15 cellular contexts compared by ENCODE assay signal in genomic region chr1:18160290-18160942, GRCh38. TPM values are rescaled to one million over a fixed set of nuclear protein-coding genes. Genes with fewer than 3 reads are reported as not detected.
A peak's percentile ranks its signal among the peaks of the same experiment; 100 is the strongest.
DNase-seq lines count a peak whose midpoint lies in the region; ATAC-seq, FAIRE-seq and TF ChIP-seq lines count a peak whose summit lies in the region.
"Had no signal": no experiment of that assay in that cellular context is flagged by ENCODE, and none has a peak within 500 bp of the region (broad histone marks: within the 10 kb centered on the region; RNA-seq: fewer than 3 reads in every experiment).

No MANE protein-coding gene starts in this region.

- 71% methylated on average over 10 of the region's 13 CpGs for WGBS in A549 (ENCODE audit: missing lambda C conversion rate)
- 89% methylated on average over 13 of the region's 13 CpGs for WGBS in hepatocyte (ENCODE audit: low lambda C conversion rate, missing lambda C conversion rate)

- no peaks in the 10 kb centered on the region for H3K9me3 ChIP-seq in A549
- no peaks in the 10 kb centered on the region for H3K9me3 ChIP-seq in parathyroid adenoma (ENCODE audit: control insufficient read depth, low read length)
- no peaks in the 10 kb centered on the region for H3K9me3 ChIP-seq in hepatocyte (ENCODE audit: low read depth)
- H3K9me3 ChIP-seq: HAP-1, suprapubic skin had no signal

- no peak for TF ChIP-seq RAD21 in A549 (conservative IDR thresholded peaks at IDR 0.05 in 1 of 2, IDR thresholded peaks at IDR 0.05 in 1 of 2)

- H3K27me3 ChIP-seq in parathyroid adenoma (ENCODE audit: control insufficient read depth, insufficient read depth, low read length) = no peaks in the 10 kb centered on the region
- peaks cover 11% of the 10 kb centered on the region for H3K27me3 ChIP-seq in hepatocyte

- H3K27ac ChIP-seq in A549 (no peak overlapping the region), parathyroid adenoma (peak overlapping the region; percentile 6), hepatocyte (no peak overlapping the region)

- no peaks in the 10 kb centered on the region for H3K36me3 Mint-ChIP-seq in stimulated activated naive B cell treated with anti-CD40 and anti-IgM and Interleukin-4, amounts not matched to agents 10 μg/mL and 1 μg/mL and 100 μg/mL, for 72 hours
- H3K36me3 Mint-ChIP-seq: activated naive CD8-positive, alpha-beta T cell; natural killer cell had no signal

- H2AFZ ChIP-seq in parathyroid adenoma = no peak overlapping the region
- H2AFZ ChIP-seq in hepatocyte = no peak overlapping the region

- H3K36me3 ChIP-seq in parathyroid adenoma (ENCODE audit: control insufficient read depth, insufficient read depth, low read length) = no peaks in the 10 kb centered on the region
- no peaks in the 10 kb centered on the region for H3K36me3 ChIP-seq in hepatocyte (replicated peaks; ENCODE audit: insufficient read depth, low read depth)
- H3K36me3 ChIP-seq: HAP-1, suprapubic skin had no signal

- H3K4me3 ChIP-seq in A549 (no peak overlapping the region), parathyroid adenoma (ENCODE audit: low read depth, low read length) (no peak overlapping the region), hepatocyte (no peak overlapping the region)
- H3K4me3 ChIP-seq: HAP-1, suprapubic skin had no signal

- POLR2A ChIA-PET in A549 (lab: Yijun Ruan, JAX) = no interaction called here

- no peak for TF ChIP-seq CTCF in A549 (IDR thresholded peaks at IDR 0.05)
- TF ChIP-seq CTCF in parathyroid adenoma (IDR thresholded peaks at IDR 0.05) = no peak
- TF ChIP-seq CTCF in hepatocyte (IDR thresholded peaks at IDR 0.05; ENCODE audit: poor library complexity) = no peak

- H3K4me2 ChIP-seq in A549 (no peak overlapping the region), parathyroid adenoma (ENCODE audit: low read length) (peak overlapping the region; percentile 25), hepatocyte (no peak overlapping the region)

- no peak for FAIRE-seq in A549 (lab: Jason Lieb, UNC)

- no peaks in the 10 kb centered on the region for H3K9me2 ChIP-seq in hepatocyte (replicated peaks; ENCODE audit: insufficient read depth)

- intact Hi-C loops in left ventricle myocardium superior (cut with micrococcal nuclease) = no loop called here

- TF ChIP-seq POLR2A in A549 (IDR thresholded peaks at IDR 0.05; ENCODE audit: low read length) = no peak

- H3K27me3 Mint-ChIP-seq in stimulated activated naive B cell treated with anti-CD40 and anti-IgM and Interleukin-4, amounts not matched to agents 10 μg/mL and 1 μg/mL and 100 μg/mL, for 72 hours = peaks cover 11 to 25% of the 10 kb centered on the region in 2 donors

- H4K20me1 ChIP-seq in hepatocyte (ENCODE audit: insufficient read depth, poor library complexity, severe bottlenecking) = no peaks in the 10 kb centered on the region

- no peak overlapping the region for H3K4me3 Mint-ChIP-seq in stimulated activated naive B cell treated with anti-CD40 and anti-IgM and Interleukin-4, amounts not matched to agents 10 μg/mL and 1 μg/mL and 100 μg/mL, for 72 hours
- H3K4me3 Mint-ChIP-seq: activated B cell treated with CpG ODN at 0.5 μM for 24 hours; activated naive CD8-positive, alpha-beta T cell; natural killer cell had no signal

- ATAC-seq in A549 (no peak), left ventricle myocardium superior (peak; percentile 88), esophagus mucosa (no peak)
- no peak for ATAC-seq in stimulated activated naive B cell treated with anti-CD40 and anti-IgM and Interleukin-4, amounts not matched to agents 10 μg/mL and 1 μg/mL and 100 μg/mL, for 72 hours (replicated peaks)

- H3K9ac ChIP-seq in parathyroid adenoma = no peak overlapping the region

- H3K4me1 Mint-ChIP-seq in stimulated activated naive B cell treated with anti-CD40 and anti-IgM and Interleukin-4, amounts not matched to agents 10 μg/mL and 1 μg/mL and 100 μg/mL, for 72 hours = peaks cover 0 to 7% of the 10 kb centered on the region in 2 donors
- H3K4me1 Mint-ChIP-seq: activated B cell treated with CpG ODN at 0.5 μM for 24 hours, natural killer cell had no signal

- H3K9me3 Mint-ChIP-seq in stimulated activated naive B cell treated with anti-CD40 and anti-IgM and Interleukin-4, amounts not matched to agents 10 μg/mL and 1 μg/mL and 100 μg/mL, for 72 hours = peaks cover 2 to 4% of the 10 kb centered on the region in 2 donors
- H3K9me3 Mint-ChIP-seq: activated B cell treated with CpG ODN at 0.5 μM for 24 hours, natural killer cell had no signal

- H3K4me1 ChIP-seq in A549 (no peaks in the 10 kb centered on the region), parathyroid adenoma (peaks cover 3% of the 10 kb centered on the region), hepatocyte (ENCODE audit: insufficient read depth) (no peaks in the 10 kb centered on the region)
- H3K4me1 ChIP-seq: HAP-1 had no signal

- TF ChIP-seq EP300 in A549 (IDR thresholded peaks at IDR 0.05) = no peak

- H3K27ac Mint-ChIP-seq in stimulated activated naive B cell treated with anti-CD40 and anti-IgM and Interleukin-4, amounts not matched to agents 10 μg/mL and 1 μg/mL and 100 μg/mL, for 72 hours = no peak overlapping the region
- H3K27ac Mint-ChIP-seq: activated B cell treated with CpG ODN at 0.5 μM for 24 hours; activated naive CD8-positive, alpha-beta T cell; natural killer cell had no signal

- no peaks in the 10 kb centered on the region for H3K79me2 ChIP-seq in parathyroid adenoma
- no peaks in the 10 kb centered on the region for H3K79me2 ChIP-seq in hepatocyte

- CTCF ChIA-PET in A549 (lab: Yijun Ruan, JAX) = no interaction called here

- DNase-seq in A549 (ENCODE audit: low read depth in 1 of 2, low spot score in 1 of 2) (no peak), amygdala (lab: John Stamatoyannopoulos, UW) (peak in 33 of 56 donors; percentile 4 to 71 (median 25)), left ventricle myocardium superior (peak; percentile 53), hepatocyte (ENCODE audit: low spot score) (no peak)
- DNase-seq in stimulated activated naive B cell treated with anti-CD40 and anti-IgM and Interleukin-4, amounts not matched to agents 10 μg/mL and 1 μg/mL and 100 μg/mL, for 72 hours = no peak
- DNase-seq in activated CD4-positive, alpha-beta T cell treated with anti-CD3 and anti-CD28 coated beads, Interleukin-2, amount 50 U/mL, for 48 hours = no peak
- DNase-seq: activated B cell treated with CpG ODN at 0.5 μM for 24 hours, COR-L47, natural killer cell had no signal

TF ChIP-seq in A549, 52 proteins besides CTCF, POLR2A, EP300 and RAD21:
- TF ChIP-seq USF2 (IDR thresholded peaks at IDR 0.05) = no peak
- TF ChIP-seq MAFK (IDR thresholded peaks at IDR 0.05; ENCODE audit: partially characterized antibody) = peak; percentile 38

RNA-seq across cellular contexts. Expression of gene IGSF21, which starts 52.8 kb away (rescaled TPM):
- polyA plus RNA-seq in A549 (2011; rRNA removed) (not detected in 2 replicates), A549 (2017; fragmentation: RNase III; extraction: RNeasy Plus Mini Kit Qiagen cat#74134 plus additional on column Dnase treatment) (not detected in 3 replicates), hepatocyte (not detected in 2 replicates)
- not detected in 2 replicates for polyA plus RNA-seq in A549 (2012; cell fraction: cytosol; rRNA removed)
- not detected in 2 replicates for polyA plus RNA-seq in A549 (2012; cell fraction: nucleus; rRNA removed)
- polyA minus RNA-seq in A549 (2011; rRNA and poly(A)+ RNA removed) = not detected in 2 replicates
- total RNA-seq in left ventricle myocardium superior (1.8 TPM), esophagus mucosa (not detected), hepatocyte (0.12 TPM in 1 of 2 replicates, not detected in the other)
- total RNA-seq: activated B cell treated with CpG ODN at 0.5 μM for 24 hours, dermis microvascular lymphatic vessel endothelial cell, natural killer cell had no signal

Comparison
In these comparisons a context has a peak if more than half of its experiments do, and no peak if none do; other contexts are left out.
1. DNase-seq: peak in amygdala (33 of 56) and left ventricle myocardium superior (single experiment); none in A549 (0 of 2), hepatocyte (single experiment), stimulated activated naive B cell treated with anti-CD40 and anti-IgM and Interleukin-4, amounts not matched to agents 10 μg/mL and 1 μg/mL and 100 μg/mL, for 72 hours (single experiment) and activated CD4-positive, alpha-beta T cell treated with anti-CD3 and anti-CD28 coated beads, Interleukin-2, amount 50 U/mL, for 48 hours (0 of 2).